Comparison of ENCODE assay signal across 9 cellular contexts in genomic region chr4:81052119-81053068, GRCh38. TPM values are rescaled to one million over a fixed set of nuclear protein-coding genes. Genes with fewer than 3 reads are reported as not detected.
A peak's percentile ranks its signal among the peaks of the same experiment; 100 is the strongest.
DNase-seq lines count a peak whose midpoint lies in the region; ATAC-seq, FAIRE-seq and TF ChIP-seq lines count a peak whose summit lies in the region.
"Had no signal": no experiment of that assay in that cellular context is flagged by ENCODE, and none has a peak within 500 bp of the region (broad histone marks: within the 10 kb centered on the region; RNA-seq: fewer than 3 reads in every experiment).

No MANE protein-coding gene starts in this region.

- H3K9me3 ChIP-seq in astrocyte (ENCODE audit: insufficient read depth, low read depth, low read length): no peaks in the 10 kb centered on the region
- H3K9me3 ChIP-seq: neutrophil had no signal

- peak; percentile 81 for TF ChIP-seq CTCF in astrocyte (IDR thresholded peaks at IDR 0.05; ENCODE audit: insufficient read depth, low read depth, low read length)

- DNase-seq in NCI-H2081 (lab: John Stamatoyannopoulos, UW): peak; percentile 48 to 57
- DNase-seq in NCI-H2081 treated with DMSO at 0.1 percent for 48 hours (lab: John Stamatoyannopoulos, UW): no peak
- DNase-seq in SHP77 (lab: John Stamatoyannopoulos, UW): peak; percentile 34 to 66
- peak; percentile 19 for DNase-seq in astrocyte (ENCODE audit: low read depth)
- peak; percentile 75 for DNase-seq in inferior parietal cortex (ENCODE audit: extremely low spot score)
- peak; percentile 59 to 63 for DNase-seq in stimulated activated CD4-positive, alpha-beta T cell treated with anti-CD3 and anti-CD28 coated beads, Interleukin-2, amount 100 ng/mL, for 24 hours

- peak; percentile 98 for ATAC-seq in GM21390 (IDR thresholded peaks at IDR 0.05; ENCODE audit: unreplicated experiment)
- peak; percentile 99 for ATAC-seq in HG03571 (IDR thresholded peaks at IDR 0.05; ENCODE audit: unreplicated experiment)

- no peak overlapping the region for H3K27ac Mint-ChIP-seq in astrocyte (ENCODE audit: unreplicated experiment)

- peaks cover 2% of the 10 kb centered on the region for H3K27me3 Mint-ChIP-seq in astrocyte (ENCODE audit: low read depth, unreplicated experiment)

- no peaks in the 10 kb centered on the region for H3K4me1 ChIP-seq in astrocyte (ENCODE audit: insufficient read depth, low read length)

- H3K36me3 ChIP-seq in astrocyte (ENCODE audit: insufficient read depth, low read length): no peaks in the 10 kb centered on the region
- H3K36me3 ChIP-seq: neutrophil had no signal

- no peak overlapping the region for H3K4me2 ChIP-seq in astrocyte (ENCODE audit: low read length)

- H3K9ac ChIP-seq in astrocyte (ENCODE audit: low read length): no peak overlapping the region

- H3K4me3 Mint-ChIP-seq in astrocyte (ENCODE audit: unreplicated experiment): no peak overlapping the region

- no peak for FAIRE-seq in astrocyte (lab: Jason Lieb, UNC)

- no peaks in the 10 kb centered on the region for H3K9me3 Mint-ChIP-seq in astrocyte (ENCODE audit: unreplicated experiment)

- H3K79me2 ChIP-seq in astrocyte (ENCODE audit: insufficient read depth, low read length): no peaks in the 10 kb centered on the region

- H4K20me1 ChIP-seq in astrocyte (ENCODE audit: insufficient read depth, low read length): no peaks in the 10 kb centered on the region

- no peaks in the 10 kb centered on the region for H3K4me1 Mint-ChIP-seq in astrocyte (ENCODE audit: low read depth, unreplicated experiment)

- no peak overlapping the region for H2AFZ ChIP-seq in astrocyte (ENCODE audit: low read depth, low read length)

- no peaks in the 10 kb centered on the region for H3K36me3 Mint-ChIP-seq in astrocyte (ENCODE audit: low read depth, unreplicated experiment)

- H3K4me3 ChIP-seq in astrocyte (ENCODE audit: insufficient read depth, low read depth, low read length): no peak overlapping the region

- H3K27ac ChIP-seq in astrocyte (ENCODE audit: low read depth, low read length): no peak overlapping the region
- H3K27ac ChIP-seq: neutrophil had no signal

- no peaks in the 10 kb centered on the region for H3K27me3 ChIP-seq in astrocyte (ENCODE audit: insufficient read depth, low read length)
- H3K27me3 ChIP-seq: neutrophil had no signal

RNA-seq across cellular contexts. Expression of gene BMP3, which starts 21.9 kb away (rescaled TPM):
- total RNA-seq in astrocyte: not detected in 2 replicates
